In genomic region chr18:59549797-59550516, GRCh38 we compare ENCODE assay signal across 24 cellular contexts.
A peak's percentile ranks its signal among the peaks of the same experiment; 100 is the strongest.
DNase-seq lines count a peak whose midpoint lies in the region; ATAC-seq and TF ChIP-seq lines count a peak whose summit lies in the region.
"Had no signal": no experiment of that assay in that cellular context is flagged by ENCODE, and none has a peak within 500 bp of the region (broad histone marks: within the 10 kb centered on the region; RNA-seq: fewer than 3 reads in every experiment).

No MANE protein-coding gene starts in this region.

- H3K4me1 ChIP-seq in mammary epithelial cell (ENCODE audit: insufficient read depth, low read length) (peaks cover 18% of the 10 kb centered on the region), thyroid gland (peaks cover 30 to 37% of the 10 kb centered on the region in 2 donors)
- H3K4me1 ChIP-seq: colonic mucosa, gastroesophageal sphincter had no signal

- TF ChIP-seq POLR2A in thyroid gland (IDR thresholded peaks at IDR 0.05) (no peak), lower leg skin (IDR thresholded peaks at IDR 0.05) (no peak)

- H3K4me2 ChIP-seq in mammary epithelial cell (ENCODE audit: insufficient read depth, low read depth, low read length), result no peak overlapping the region
- H3K4me2 ChIP-seq: PC-9 had no signal

- POLR2A ChIA-PET in MCF 10A (lab: Yijun Ruan, JAX), result interaction anchor here (0.6 to 1.1 kb wide), 2 partner anchors 12 to 35 kb away, joined by 3 read pairs; no protein-coding TSS in a partner anchor

- H3K79me2 ChIP-seq in mammary epithelial cell (ENCODE audit: insufficient read depth, low read length), result no peaks in the 10 kb centered on the region
- H3K79me2 ChIP-seq: parathyroid adenoma had no signal

- no peaks in the 10 kb centered on the region for H3K27me3 ChIP-seq in mammary epithelial cell (ENCODE audit: insufficient read depth, low read length)
- H3K27me3 ChIP-seq in thyroid gland, result no peaks in the 10 kb centered on the region
- H3K27me3 ChIP-seq: colonic mucosa, gastroesophageal sphincter, upper lobe of right lung had no signal

- ATAC-seq in left cardiac atrium, result peak; percentile 36 to 41
- no peak for ATAC-seq in activated T-cell treated with anti-CD3 and anti-CD28 coated beads, Interleukin-2, amount 50 U/mL, for 4 hours
- ATAC-seq: gastroesophageal sphincter; lower lobe of right lung; naive thymus-derived CD4-positive, alpha-beta T cell; stimulated activated memory B cell treated with anti-CD40 and anti-IgM and Interleukin-4, amounts not matched to agents 10 μg/mL and 1 μg/mL and 100 μg/mL, for 72 hours; upper lobe of right lung had no signal

- CTCF ChIA-PET in MCF 10A (lab: Yijun Ruan, JAX), result interaction anchor here (0.6 to 0.9 kb wide), 3 partner anchors 219 to 918 kb away, joined by 3 read pairs; no protein-coding TSS in a partner anchor
- CTCF ChIA-PET in mammary epithelial cell (lab: Charles Lee; ENCODE audit: low non-redundant PET), result no interaction called here

- H2AFZ ChIP-seq in mammary epithelial cell (ENCODE audit: low read depth, low read length), result no peak overlapping the region
- H2AFZ ChIP-seq: parathyroid adenoma, PC-9 had no signal

- H3K4me1 Mint-ChIP-seq in MCF 10A (ENCODE audit: insufficient read depth, unreplicated experiment), result peaks cover 9% of the 10 kb centered on the region
- no peaks in the 10 kb centered on the region for H3K4me1 Mint-ChIP-seq in activated T-cell treated with anti-CD3 and anti-CD28 coated beads, Interleukin-2, amount 50 U/mL, for 4 hours (ENCODE audit: low read depth)
- H3K4me1 Mint-ChIP-seq: activated CD4-positive, alpha-beta T cell treated with anti-CD3 and anti-CD28 coated beads, Interleukin-2, amount 10 ng/mL, durations not matched to agents 24 days and 14 days; CD4-positive, CD25-positive, alpha-beta regulatory T cell; naive thymus-derived CD4-positive, alpha-beta T cell; stimulated activated memory B cell treated with anti-CD40 and anti-IgM and Interleukin-4, amounts not matched to agents 10 μg/mL and 1 μg/mL and 100 μg/mL, for 72 hours had no signal

- TF ChIP-seq CTCF in MCF 10A (IDR thresholded peaks at IDR 0.05; ENCODE audit: unreplicated experiment) (no peak), mammary epithelial cell (conservative IDR thresholded peaks at IDR 0.05 in 1 of 2, IDR thresholded peaks at IDR 0.05 in 1 of 2; ENCODE audit: extremely low read depth in 1 of 2, insufficient read depth in 1 of 2, low read depth in 1 of 2, low read length in 2 of 2) (no peak), VCaP (conservative IDR thresholded peaks at IDR 0.05) (no peak), thyroid gland (IDR thresholded peaks at IDR 0.05) (no peak), lower leg skin (IDR thresholded peaks at IDR 0.05) (no peak)

- in situ Hi-C loops in mammary epithelial cell (cut with MboI; ENCODE audit: low sequenced_read_pairs in 2 of 2), result no loop called here

- no peak overlapping the region for H3K4me3 Mint-ChIP-seq in MCF 10A (ENCODE audit: unreplicated experiment)
- H3K4me3 Mint-ChIP-seq in activated T-cell treated with anti-CD3 and anti-CD28 coated beads, Interleukin-2, amount 50 U/mL, for 4 hours, result no peak overlapping the region
- H3K4me3 Mint-ChIP-seq: activated CD4-positive, alpha-beta T cell treated with anti-CD3 and anti-CD28 coated beads, Interleukin-2, amount 10 ng/mL, durations not matched to agents 24 days and 14 days; CD4-positive, CD25-positive, alpha-beta regulatory T cell; naive thymus-derived CD4-positive, alpha-beta T cell; stimulated activated memory B cell treated with anti-CD40 and anti-IgM and Interleukin-4, amounts not matched to agents 10 μg/mL and 1 μg/mL and 100 μg/mL, for 72 hours had no signal

- no peak overlapping the region for H3K4me3 ChIP-seq in mammary epithelial cell (replicated peaks in 1 of 3; ENCODE audit: insufficient read depth in 1 of 3, low read depth in 2 of 3, low read length in 3 of 3)
- no peak overlapping the region for H3K4me3 ChIP-seq in thyroid gland (replicated peaks in 1 of 3)
- no peak overlapping the region for H3K4me3 ChIP-seq in lower leg skin (ENCODE audit: low read depth, poor library complexity, severe bottlenecking)
- H3K4me3 ChIP-seq: colonic mucosa, gastroesophageal sphincter, lower lobe of right lung, PC-9, upper lobe of right lung had no signal

- intact Hi-C loops in MCF 10A (cut with micrococcal nuclease), result no loop called here
- intact Hi-C loops in mammary epithelial cell (cut with micrococcal nuclease), result no loop called here
- intact Hi-C loops in left cardiac atrium (cut with DNase I), result loop anchor here in 1 of 2 donors (2.0 kb wide), 1 partner anchor 79 kb away; no protein-coding TSS in a partner anchor
- intact Hi-C loops in thyroid gland (cut with DNase I), result no loop called here
- intact Hi-C loops in lower leg skin (cut with DNase I; ENCODE audit: low total_unique reads), result loop anchor here (10.0 kb wide), 1 partner anchor 1015 kb away; no protein-coding TSS in a partner anchor

- H3K36me3 ChIP-seq in mammary epithelial cell (ENCODE audit: insufficient read depth, low read length) (no peaks in the 10 kb centered on the region), thyroid gland (no peaks in the 10 kb centered on the region)
- H3K36me3 ChIP-seq: colonic mucosa, gastroesophageal sphincter, lower lobe of right lung, upper lobe of right lung had no signal

- no peak overlapping the region for H3K27ac Mint-ChIP-seq in MCF 10A (ENCODE audit: low read depth, unreplicated experiment)
- H3K27ac Mint-ChIP-seq: activated CD4-positive, alpha-beta T cell treated with anti-CD3 and anti-CD28 coated beads, Interleukin-2, amount 10 ng/mL, durations not matched to agents 24 days and 14 days; CD4-positive, CD25-positive, alpha-beta regulatory T cell; naive thymus-derived CD4-positive, alpha-beta T cell; stimulated activated memory B cell treated with anti-CD40 and anti-IgM and Interleukin-4, amounts not matched to agents 10 μg/mL and 1 μg/mL and 100 μg/mL, for 72 hours had no signal

- H3K36me3 Mint-ChIP-seq in MCF 10A (ENCODE audit: insufficient read depth, unreplicated experiment), result no peaks in the 10 kb centered on the region
- H3K36me3 Mint-ChIP-seq in activated T-cell treated with anti-CD3 and anti-CD28 coated beads, Interleukin-2, amount 50 U/mL, for 4 hours (ENCODE audit: insufficient read depth), result no peaks in the 10 kb centered on the region
- H3K36me3 Mint-ChIP-seq: CD4-positive, CD25-positive, alpha-beta regulatory T cell; naive thymus-derived CD4-positive, alpha-beta T cell; stimulated activated memory B cell treated with anti-CD40 and anti-IgM and Interleukin-4, amounts not matched to agents 10 μg/mL and 1 μg/mL and 100 μg/mL, for 72 hours had no signal

- peak; percentile 41 for DNase-seq in MCF 10A (ENCODE audit: unreplicated experiment)
- no peak for DNase-seq in mammary epithelial cell
- DNase-seq in left cardiac atrium, result no peak
- DNase-seq in thyroid gland, result peak; percentile 71 to 84
- no peak for DNase-seq in activated T-cell treated with anti-CD3 and anti-CD28 coated beads, Interleukin-2, amount 50 U/mL, for 4 hours
- DNase-seq in lower leg skin (ENCODE audit: low spot score in 2 of 2), result no peak
- no peak for DNase-seq in RPMI8226
- DNase-seq: activated CD4-positive, alpha-beta T cell treated with anti-CD3 and anti-CD28 coated beads, Interleukin-2, amount 10 ng/mL, durations not matched to agents 24 days and 14 days; activated CD8-positive, alpha-beta memory T cell treated with anti-CD3 and anti-CD28 coated beads, Interleukin-2, amount 50 U/mL, for 4 hours; CD4-positive, CD25-positive, alpha-beta regulatory T cell; colonic mucosa; EL; Kasumi-1; lower lobe of right lung; naive thymus-derived CD4-positive, alpha-beta T cell; NCI-H187 treated with DMSO at 0.1 percent for 48 hours; NCI-H526 treated with DMSO at 0.1 percent for 48 hours; PC-9; SW 1271; upper lobe of right lung had no signal

- no peaks in the 10 kb centered on the region for H4K20me1 ChIP-seq in mammary epithelial cell (ENCODE audit: insufficient read depth, low read length)

- H3K9me3 ChIP-seq in mammary epithelial cell (replicated peaks; ENCODE audit: insufficient read depth, low read length) (no peaks in the 10 kb centered on the region), thyroid gland (no peaks in the 10 kb centered on the region)
- H3K9me3 ChIP-seq: colonic mucosa, gastroesophageal sphincter, lower lobe of right lung, upper lobe of right lung had no signal

- WGBS in mammary epithelial cell (ENCODE audit: low coverage, missing lambda C conversion rate), result 5% methylated on average over 5 of the region's 6 CpGs
- WGBS in thyroid gland, 2 donors, result 38% methylated on average over 6 of the region's 6 CpGs
- 42 to 48% methylated on average over 6 of the region's 6 CpGs for WGBS in lower leg skin, 2 donors

- no peaks in the 10 kb centered on the region for H3K9me3 Mint-ChIP-seq in MCF 10A (ENCODE audit: unreplicated experiment)
- no peaks in the 10 kb centered on the region for H3K9me3 Mint-ChIP-seq in activated T-cell treated with anti-CD3 and anti-CD28 coated beads, Interleukin-2, amount 50 U/mL, for 4 hours
- H3K9me3 Mint-ChIP-seq: activated CD4-positive, alpha-beta T cell treated with anti-CD3 and anti-CD28 coated beads, Interleukin-2, amount 10 ng/mL, durations not matched to agents 24 days and 14 days; CD4-positive, CD25-positive, alpha-beta regulatory T cell had no signal

- no peak overlapping the region for H3K27ac ChIP-seq in mammary epithelial cell (ENCODE audit: insufficient read depth, low read depth, low read length)
- peak overlapping the region; percentile 77 for H3K27ac ChIP-seq in VCaP
- H3K27ac ChIP-seq in thyroid gland, result peak overlapping the region; percentile 39 to 67 (median 44)
- H3K27ac ChIP-seq: colonic mucosa, gastroesophageal sphincter, lower lobe of right lung, parathyroid adenoma, PC-9, upper lobe of right lung had no signal

- no peak overlapping the region for H3K9ac ChIP-seq in mammary epithelial cell (ENCODE audit: insufficient read depth, low read length)
- H3K9ac ChIP-seq: parathyroid adenoma had no signal

- BruUV-seq in MCF 10A (replicated peaks; lab: Mats Ljungman, UMichigan), result no TSS peak
- BruUV-seq in mammary epithelial cell (replicated peaks; lab: Mats Ljungman, UMichigan), result no TSS peak

- no peaks in the 10 kb centered on the region for H3K27me3 Mint-ChIP-seq in MCF 10A (ENCODE audit: insufficient read depth, unreplicated experiment)
- peaks cover 6% of the 10 kb centered on the region for H3K27me3 Mint-ChIP-seq in activated T-cell treated with anti-CD3 and anti-CD28 coated beads, Interleukin-2, amount 50 U/mL, for 4 hours (ENCODE audit: low read depth)
- H3K27me3 Mint-ChIP-seq: stimulated activated memory B cell treated with anti-CD40 and anti-IgM and Interleukin-4, amounts not matched to agents 10 μg/mL and 1 μg/mL and 100 μg/mL, for 72 hours had no signal

- dilution Hi-C loops in mammary epithelial cell (cut with HindIII; ENCODE audit: low sequenced_read_pairs), result no loop called here

Comparison
In these comparisons a context has a peak if more than half of its experiments do, and no peak if none do; other contexts are left out.
1. DNase-seq: peak in MCF 10A (single experiment) and thyroid gland (2 of 2); none in mammary epithelial cell (single experiment), left cardiac atrium (single experiment), activated T-cell treated with anti-CD3 and anti-CD28 coated beads, Interleukin-2, amount 50 U/mL, for 4 hours (single experiment), lower leg skin (0 of 2) and RPMI8226 (single experiment).
2. ATAC-seq: peak in left cardiac atrium (2 of 2); none in activated T-cell treated with anti-CD3 and anti-CD28 coated beads, Interleukin-2, amount 50 U/mL, for 4 hours (0 of 2).